ENCODE assay signal across 8 cellular contexts in the genomic region with DNA sequence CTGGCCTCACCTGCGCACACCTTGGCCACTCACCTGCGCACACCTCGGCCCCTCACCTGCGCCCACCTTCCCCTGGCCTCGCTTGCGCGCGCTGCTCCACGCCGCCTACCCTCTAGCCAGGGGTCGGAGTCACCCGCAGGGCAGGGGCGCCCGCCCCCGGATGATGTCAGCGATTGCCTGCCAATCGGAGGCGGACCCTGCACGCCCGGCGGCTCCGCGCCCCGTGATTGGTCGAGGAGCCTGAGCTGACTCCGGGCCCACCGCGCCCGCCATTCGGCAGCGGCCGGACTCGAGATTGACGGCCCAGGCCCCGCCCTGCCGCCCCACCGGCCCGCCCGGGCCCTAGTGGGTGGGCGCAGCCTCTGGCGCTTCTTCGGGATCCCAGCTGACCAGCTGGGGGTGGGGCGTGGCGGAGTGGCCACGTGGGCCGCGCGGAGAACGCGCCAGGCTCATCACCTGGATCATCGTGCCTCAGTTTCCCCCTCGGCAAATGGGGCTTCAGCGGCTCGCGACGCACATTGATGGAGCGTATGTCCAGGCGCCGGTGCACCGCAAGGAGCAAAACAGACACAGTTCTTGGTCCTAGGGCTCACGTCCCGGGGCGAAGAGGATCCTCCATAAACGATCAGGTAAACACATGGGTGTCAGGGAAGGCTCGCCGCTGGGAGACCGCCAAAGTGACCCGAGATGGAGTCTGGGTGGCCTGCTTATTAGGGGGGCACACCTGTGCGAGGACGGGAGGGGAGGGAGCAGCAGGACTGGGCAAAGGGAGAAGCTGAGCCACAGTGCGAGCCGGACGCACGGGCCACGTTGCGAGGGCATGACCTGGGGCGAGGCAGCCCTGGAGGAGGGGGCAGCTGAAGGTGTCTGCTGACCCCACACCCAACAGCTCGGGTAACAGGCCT.
DNase-seq lines count a peak whose midpoint lies in the region; ATAC-seq and FAIRE-seq lines count a peak whose summit lies in the region.

A gene with protein sequence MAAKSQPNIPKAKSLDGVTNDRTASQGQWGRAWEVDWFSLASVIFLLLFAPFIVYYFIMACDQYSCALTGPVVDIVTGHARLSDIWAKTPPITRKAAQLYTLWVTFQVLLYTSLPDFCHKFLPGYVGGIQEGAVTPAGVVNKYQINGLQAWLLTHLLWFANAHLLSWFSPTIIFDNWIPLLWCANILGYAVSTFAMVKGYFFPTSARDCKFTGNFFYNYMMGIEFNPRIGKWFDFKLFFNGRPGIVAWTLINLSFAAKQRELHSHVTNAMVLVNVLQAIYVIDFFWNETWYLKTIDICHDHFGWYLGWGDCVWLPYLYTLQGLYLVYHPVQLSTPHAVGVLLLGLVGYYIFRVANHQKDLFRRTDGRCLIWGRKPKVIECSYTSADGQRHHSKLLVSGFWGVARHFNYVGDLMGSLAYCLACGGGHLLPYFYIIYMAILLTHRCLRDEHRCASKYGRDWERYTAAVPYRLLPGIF (minus strand): TSS at position 137 of the 905 bp plus-strand sequence. CDS start 3,441 bp downstream, outside the sequence.

- peak within 1 kb of the TSS; percentile 81 for H3K27ac ChIP-seq in effector memory CD4-positive, alpha-beta T cell (ENCODE audit: insufficient read depth, low read length, poor library complexity, severe bottlenecking)

- peak within 1 kb of the TSS; percentile 72 for H3K27ac Mint-ChIP-seq in memory B cell

- peaks cover 33% of the 10 kb centered on the region for H3K4me1 ChIP-seq in effector memory CD4-positive, alpha-beta T cell (ENCODE audit: control insufficient read depth, insufficient read depth, low read length, poor library complexity, severe bottlenecking)

- peak within 1 kb of the TSS; percentile 85 for H3K4me3 Mint-ChIP-seq in memory B cell

- no peaks in the 10 kb centered on the region for H3K9me3 ChIP-seq in effector memory CD4-positive, alpha-beta T cell (ENCODE audit: control insufficient read depth, low read length)

- no peaks in the 10 kb centered on the region for H3K27me3 Mint-ChIP-seq in memory B cell

- H3K36me3 ChIP-seq in effector memory CD4-positive, alpha-beta T cell (ENCODE audit: control insufficient read depth, insufficient read depth, low read length), result peaks cover 3% of the 10 kb centered on the region

- peak; percentile 95 for FAIRE-seq in HTR-8/SVneo (lab: Jason Lieb, UNC)

- peak within 1 kb of the TSS; percentile 98 for H3K4me3 ChIP-seq in effector memory CD4-positive, alpha-beta T cell (ENCODE audit: insufficient read depth, low read depth, low read length, poor library complexity, severe bottlenecking)

- H3K4me1 Mint-ChIP-seq in memory B cell, result peaks cover 23% of the 10 kb centered on the region

- DNase-seq in COR-L47 (lab: John Stamatoyannopoulos, UW) (peak; percentile 96), HTR-8/SVneo (ENCODE audit: insufficient read length, low spot score) (peak; percentile 99), NOMO-1 treated with DMSO at 0.1 percent for 48 hours (lab: John Stamatoyannopoulos, UW; ENCODE audit: unreplicated experiment) (peak; percentile 94), memory B cell (ENCODE audit: low spot score in 2 of 2) (peak; percentile 85 to 86)
- peak; percentile 88 to 89 for DNase-seq in activated CD8-positive, alpha-beta memory T cell treated with anti-CD3 and anti-CD28 coated beads for 4 hours (ENCODE audit: low read depth in 2 of 2)
- peak; percentile 84 to 93 (median 89) for DNase-seq in effector memory CD4-positive, alpha-beta T cell
- DNase-seq in stimulated activated CD8-positive, alpha-beta memory T cell treated with anti-CD3 and anti-CD28 coated beads, Interleukin-12 subunit alpha, Interleukin-12 subunit beta, amount 100 ng/mL, for 24 hours (ENCODE audit: extremely low read depth), result peak; percentile 93

- peaks cover 14% of the 10 kb centered on the region for H3K36me3 Mint-ChIP-seq in memory B cell

- H3K9me3 Mint-ChIP-seq in memory B cell, result peaks cover 2% of the 10 kb centered on the region

- peak; percentile 61 for ATAC-seq in GM21367 (IDR thresholded peaks at IDR 0.05; ENCODE audit: unreplicated experiment)
- peak; percentile 82 for ATAC-seq in memory B cell (ENCODE audit: low read depth)

- no peaks in the 10 kb centered on the region for H3K27me3 ChIP-seq in effector memory CD4-positive, alpha-beta T cell (replicated peaks; ENCODE audit: control insufficient read depth, insufficient read depth, low read length, poor library complexity, severe bottlenecking)

Comparison
In these comparisons a context has a peak if more than half of its experiments do, and no peak if none do; other contexts are left out.
1. Peak in every context shown above with its lines: DNase-seq, ATAC-seq, H3K4me3 ChIP-seq and H3K27ac ChIP-seq.